ENCODE assay signal across 1 cellular context in genomic region chr17:47996201-47996600, GRCh38.
TF ChIP-seq lines count a peak whose summit lies in the region.

No MANE protein-coding gene starts in this region.

TF ChIP-seq in SK-N-SH, 30 proteins besides CTCF, POLR2A, EP300 and RAD21:
- TF ChIP-seq, protein P1, sequence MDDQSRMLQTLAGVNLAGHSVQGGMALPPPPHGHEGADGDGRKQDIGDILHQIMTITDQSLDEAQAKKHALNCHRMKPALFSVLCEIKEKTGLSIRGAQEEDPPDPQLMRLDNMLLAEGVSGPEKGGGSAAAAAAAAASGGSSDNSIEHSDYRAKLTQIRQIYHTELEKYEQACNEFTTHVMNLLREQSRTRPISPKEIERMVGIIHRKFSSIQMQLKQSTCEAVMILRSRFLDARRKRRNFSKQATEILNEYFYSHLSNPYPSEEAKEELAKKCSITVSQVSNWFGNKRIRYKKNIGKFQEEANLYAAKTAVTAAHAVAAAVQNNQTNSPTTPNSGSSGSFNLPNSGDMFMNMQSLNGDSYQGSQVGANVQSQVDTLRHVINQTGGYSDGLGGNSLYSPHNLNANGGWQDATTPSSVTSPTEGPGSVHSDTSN (IDR thresholded peaks at IDR 0.05): peak; percentile 58
- TF ChIP-seq CHD2 (IDR thresholded peaks at IDR 0.05; ENCODE audit: low read length, partially characterized antibody) (peak; percentile 68), ELF1 (IDR thresholded peaks at IDR 0.05) (no peak), JUND (IDR thresholded peaks at IDR 0.05) (no peak), RFX5 (IDR thresholded peaks at IDR 0.05; ENCODE audit: low read length) (0 out of 2 replicates have a peak, but pooled peaks have one; percentile 38), MXI1 (IDR thresholded peaks at IDR 0.05; ENCODE audit: low read depth, low read length) (peak; percentile 46; the same call in 1 of the 2 replicates), RCOR1 (IDR thresholded peaks at IDR 0.05; ENCODE audit: low read length) (peak; percentile 86), FOXM1 (IDR thresholded peaks at IDR 0.05; ENCODE audit: low read depth) (no peak), SMC3 (IDR thresholded peaks at IDR 0.05; ENCODE audit: low read depth, low read length) (no peak; the same call in 1 of the 2 replicates), POLR2AphosphoS5 (IDR thresholded peaks at IDR 0.05; ENCODE audit: low read depth, low read length) (peak; percentile 53), SIN3A (IDR thresholded peaks at IDR 0.05; ENCODE audit: borderline replicate concordance, low read depth, low read length) (no peak), GATA2 (CRISPR knock-in tag; IDR thresholded peaks at IDR 0.05) (peak; percentile 98), FOXJ3 (CRISPR knock-in tag; IDR thresholded peaks at IDR 0.05) (peak; percentile 100), FOSL2 (IDR thresholded peaks at IDR 0.05; ENCODE audit: borderline replicate concordance, low read depth) (no peak), TCF12 (IDR thresholded peaks at IDR 0.05) (peak; percentile 72), TAF1 (IDR thresholded peaks at IDR 0.05; ENCODE audit: borderline replicate concordance, low read depth, low read length) (no peak)
